7 cellular contexts compared by ENCODE assay signal in genomic region chr17:47862621-47863440, GRCh38. TPM values are rescaled to one million over a fixed set of nuclear protein-coding genes. Genes with fewer than 3 reads are reported as not detected.
DNase-seq lines count a peak whose midpoint lies in the region; ATAC-seq and FAIRE-seq lines count a peak whose summit lies in the region.
"Had no signal": no experiment of that assay in that cellular context is flagged by ENCODE, and none has a peak within 500 bp of the region (broad histone marks: within the 10 kb centered on the region; RNA-seq: fewer than 3 reads in every experiment).

No MANE protein-coding gene starts in this region.

- H4K91ac ChIP-seq in trophoblast cell (ENCODE audit: low read depth, low read length): peak overlapping the region; percentile 32

- DNase-seq in HS-27A (ENCODE audit: low read depth): peak; percentile 82
- peak; percentile 85 for DNase-seq in amniotic epithelial cell (ENCODE audit: low read depth)
- peak in 1 of 2 donors; percentile 68 for DNase-seq in trophoblast cell
- no peak for DNase-seq in GM19239 (ENCODE audit: insufficient read length, low spot score)
- DNase-seq: activated CD4-positive, alpha-beta memory T cell treated with anti-CD3 and anti-CD28 coated beads for 36 hours; NCI-H82 had no signal

- peak overlapping the region; percentile 47 for H2BK120ac ChIP-seq in trophoblast cell (ENCODE audit: insufficient read depth, low read length, poor library complexity)

- H3K27me3 ChIP-seq in trophoblast cell (ENCODE audit: insufficient read depth, low read length): no peaks in the 10 kb centered on the region

- no peak overlapping the region for H3K23ac ChIP-seq in trophoblast cell (ENCODE audit: low read length)

- no peak for ATAC-seq in HG03025 (IDR thresholded peaks at IDR 0.05; ENCODE audit: low FRiP score, unreplicated experiment)

- no peak overlapping the region for H4K12ac ChIP-seq in trophoblast cell (ENCODE audit: low read depth, low read length)

- no peak overlapping the region for H3K18ac ChIP-seq in trophoblast cell (ENCODE audit: low read length)

- H3K9ac ChIP-seq in trophoblast cell (ENCODE audit: low read length): no peak overlapping the region

- H2BK5ac ChIP-seq in trophoblast cell (ENCODE audit: low read depth, low read length, poor library complexity): no peak overlapping the region

- H2AK5ac ChIP-seq in trophoblast cell (ENCODE audit: low read length): no peak overlapping the region

- H2BK12ac ChIP-seq in trophoblast cell (ENCODE audit: low read length): peak overlapping the region; percentile 86

- H3K9me3 ChIP-seq in trophoblast cell (ENCODE audit: insufficient read depth, low read depth, low read length): no peaks in the 10 kb centered on the region

- FAIRE-seq in GM19239 (lab: Jason Lieb, UNC): no peak

- no peaks in the 10 kb centered on the region for H3K36me3 ChIP-seq in trophoblast cell (ENCODE audit: control insufficient read depth in 1 of 2, insufficient read depth in 2 of 2, low read length in 2 of 2)

- H3K79me1 ChIP-seq in trophoblast cell (ENCODE audit: low read length): peaks cover 11% of the 10 kb centered on the region

- no peak overlapping the region for H3K14ac ChIP-seq in trophoblast cell (ENCODE audit: low read length)

- no CpG with 5 or more reads among the region's 7 CpGs for WGBS in trophoblast cell (ENCODE audit: extremely low coverage, insufficient coverage, insufficient read length)

- no peak overlapping the region for H3K4ac ChIP-seq in trophoblast cell (ENCODE audit: low read depth, low read length)

- H3K4me3 ChIP-seq in trophoblast cell (ENCODE audit: low read depth, low read length): no peak overlapping the region

- H3K79me2 ChIP-seq in trophoblast cell (ENCODE audit: control insufficient read depth, insufficient read depth, low read length, poor library complexity): no peaks in the 10 kb centered on the region

- peaks cover 18 to 24% of the 10 kb centered on the region in 2 experiments for H3K4me1 ChIP-seq in trophoblast cell (ENCODE audit: control insufficient read depth in 1 of 2, insufficient read depth in 2 of 2, low read length in 2 of 2)

- no peak overlapping the region for H3K27ac ChIP-seq in trophoblast cell (ENCODE audit: low read depth, low read length)

- H3K4me2 ChIP-seq in trophoblast cell (ENCODE audit: low read length): no peak overlapping the region

- no peak overlapping the region for H4K8ac ChIP-seq in trophoblast cell (ENCODE audit: low read depth, low read length)

- H2AFZ ChIP-seq in trophoblast cell (ENCODE audit: insufficient read depth, low read length, poor library complexity): no peak overlapping the region

RNA-seq across cellular contexts. Expression of gene SP6, which starts 11.9 kb away (rescaled TPM):
- polyA plus RNA-seq in trophoblast cell (2013): 209 and 234 TPM in 2 replicates

RNA-seq across cellular contexts. Expression of gene SCRN2, which starts 21.8 kb away (rescaled TPM):
- 19.9 and 20.8 TPM in 2 replicates for polyA plus RNA-seq in trophoblast cell (2013)

RNA-seq across cellular contexts. Expression of gene LRRC46, which starts 31.4 kb away (rescaled TPM):
- polyA plus RNA-seq in trophoblast cell (2013): 0.29 and 0.42 TPM in 2 replicates

RNA-seq across cellular contexts. Expression of gene MRPL10, which starts 31.5 kb away (rescaled TPM):
- polyA plus RNA-seq in trophoblast cell (2013): 43.6 and 46.2 TPM in 2 replicates

RNA-seq across cellular contexts. Expression of gene SP2, which starts 33.2 kb away (rescaled TPM):
- 30.0 and 30.4 TPM in 2 replicates for polyA plus RNA-seq in trophoblast cell (2013)
